ENCODE assay signal across 18 cellular contexts in the genomic region with DNA sequence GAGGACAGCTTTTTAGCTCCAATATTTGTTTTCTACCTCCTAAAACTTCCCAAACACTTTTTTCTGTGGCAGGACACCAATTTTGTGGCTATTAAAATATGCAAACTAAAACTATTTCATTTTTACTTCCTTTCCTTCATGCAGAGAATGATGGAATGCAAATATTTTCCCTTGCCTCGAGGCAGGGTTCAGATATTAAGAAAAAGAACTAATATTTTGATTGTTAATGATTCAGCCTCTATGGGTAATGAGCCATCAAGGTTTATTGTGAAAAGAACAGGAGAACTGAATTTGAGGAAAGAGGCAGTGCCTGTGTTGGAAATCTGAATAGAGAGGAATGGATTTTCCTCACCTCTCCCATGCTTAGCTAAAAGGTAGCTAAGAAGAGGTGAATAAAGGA. TPM values are rescaled to one million over a fixed set of nuclear protein-coding genes. Genes with fewer than 3 reads are reported as not detected.
DNase-seq lines count a peak whose midpoint lies in the region; ATAC-seq and TF ChIP-seq lines count a peak whose summit lies in the region.
"Had no signal": no experiment of that assay in that cellular context is flagged by ENCODE, and none has a peak within 500 bp of the region (broad histone marks: within the 10 kb centered on the region; RNA-seq: fewer than 3 reads in every experiment).

No MANE protein-coding gene starts in this region.

- no peaks in the 10 kb centered on the region for H3F3A ChIP-seq in SK-N-SH (replicated peaks; ENCODE audit: insufficient read depth)
- no peaks in the 10 kb centered on the region for H3F3A ChIP-seq in GM23338 (replicated peaks; ENCODE audit: low read depth)

- H3K36me3 ChIP-seq in SK-N-SH (replicated peaks in 1 of 2; ENCODE audit: control insufficient read depth in 1 of 2, insufficient read depth in 2 of 2, low read length in 1 of 2) (no peaks in the 10 kb centered on the region), GM23338 (ENCODE audit: insufficient read depth) (no peaks in the 10 kb centered on the region), SK-N-MC (ENCODE audit: insufficient read depth, low read length) (no peaks in the 10 kb centered on the region)

- CTCF ChIA-PET in SK-N-SH (lab: Yijun Ruan, JAX) = interaction anchor here (0.8 to 1.7 kb wide), 4 partner anchors 16 to 297 kb away, joined by 3 to 4 read pairs (median 4); a partner anchor contains a TSS

- H3K27me3 Mint-ChIP-seq in GM23338 (ENCODE audit: insufficient read depth, low read depth, poor library complexity) = peaks cover 2% of the 10 kb centered on the region
- H3K27me3 Mint-ChIP-seq in osteocyte (ENCODE audit: unreplicated experiment) = no peaks in the 10 kb centered on the region

- H3K9ac ChIP-seq in SK-N-SH = no peak overlapping the region
- peak overlapping the region; percentile 50 for H3K9ac ChIP-seq in SK-N-MC (ENCODE audit: insufficient read length)

- H3K9me3 Mint-ChIP-seq in GM23338 (no peaks in the 10 kb centered on the region), osteocyte (ENCODE audit: unreplicated experiment) (peaks cover 4% of the 10 kb centered on the region)

- no peak for TF ChIP-seq CTCF in SK-N-SH (IDR thresholded peaks at IDR 0.05)
- TF ChIP-seq CTCF in GM23338 (conservative IDR thresholded peaks at IDR 0.05; ENCODE audit: low read depth in 2 of 2) = no peak
- no peak for TF ChIP-seq CTCF in osteocyte (IDR thresholded peaks at IDR 0.05)

- no peak overlapping the region for H3K4me2 ChIP-seq in SK-N-SH
- H3K4me2 ChIP-seq in GM23338 = no peak overlapping the region
- H3K4me2 ChIP-seq: A549 had no signal

- peak overlapping the region; percentile 24; the same call in 1 of the 2 replicates for H2AFZ ChIP-seq in SK-N-SH (ENCODE audit: low read depth)
- 0 out of 2 replicates have a peak overlapping the region, but pooled peaks have one; percentile 19 for H2AFZ ChIP-seq in GM23338

- POLR2A ChIA-PET in SK-N-SH (lab: Yijun Ruan, JAX) = no interaction called here

- no peak for TF ChIP-seq RAD21 in SK-N-SH (IDR thresholded peaks at IDR 0.05; ENCODE audit: low read length)

- H3K4me1 Mint-ChIP-seq in GM23338 (peaks cover 5% of the 10 kb centered on the region), osteocyte (ENCODE audit: unreplicated experiment) (peaks cover 10% of the 10 kb centered on the region)
- H3K4me1 Mint-ChIP-seq: CD4-positive, alpha-beta memory T cell had no signal

- H3K27ac Mint-ChIP-seq in GM23338 (no peak overlapping the region), osteocyte (ENCODE audit: unreplicated experiment) (peak overlapping the region; percentile 20)

- 35% methylated on average over 1 of the region's 1 CpG for WGBS in SK-N-SH (ENCODE audit: low lambda C conversion rate)

- ATAC-seq in SK-N-SH treated with all-trans-retinoic acid at 6 μM for 48 hours = no peak
- no peak for ATAC-seq in GM23338
- ATAC-seq: A549 had no signal

- H4K20me1 ChIP-seq in SK-N-SH (ENCODE audit: insufficient read depth) (no peaks in the 10 kb centered on the region), GM23338 (replicated peaks; ENCODE audit: insufficient read depth) (no peaks in the 10 kb centered on the region)

- peaks cover 6% of the 10 kb centered on the region; the same call in 1 of the 2 replicates for H3K9me3 ChIP-seq in SK-N-SH
- no peaks in the 10 kb centered on the region for H3K9me3 ChIP-seq in SK-N-MC (ENCODE audit: low read depth, low read length)

- TF ChIP-seq EP300 in SK-N-SH (IDR thresholded peaks at IDR 0.05; ENCODE audit: borderline replicate concordance in 1 of 2, low read depth in 1 of 2, low read length in 1 of 2) = no peak

- no peaks in the 10 kb centered on the region for H3K79me2 ChIP-seq in SK-N-SH (ENCODE audit: insufficient read depth)
- H3K79me2 ChIP-seq in GM23338 (replicated peaks; ENCODE audit: insufficient read depth) = no peaks in the 10 kb centered on the region

- no peaks in the 10 kb centered on the region for H3K9me2 ChIP-seq in SK-N-SH
- H3K9me2 ChIP-seq in GM23338 (ENCODE audit: insufficient read depth) = 0 out of 2 replicates have a peak, but pooled peaks cover 3% of the 10 kb centered on the region

- H3K27ac ChIP-seq in SK-N-SH (ENCODE audit: low read depth in 2 of 2, low read length in 1 of 2) (no peak overlapping the region), GM23338 (ENCODE audit: low read depth) (no peak overlapping the region), SK-N-MC (peak overlapping the region; percentile 78)
- H3K27ac ChIP-seq: A549 had no signal

- no peaks in the 10 kb centered on the region for H3K27me3 ChIP-seq in SK-N-SH (ENCODE audit: insufficient read depth)
- no peaks in the 10 kb centered on the region for H3K27me3 ChIP-seq in GM23338 (ENCODE audit: insufficient read depth)

- DNase-seq in SK-N-SH (no peak), GM23338 (ENCODE audit: low spot score) (no peak), SK-N-MC (ENCODE audit: low read depth, low spot score) (peak; percentile 37), osteocyte (ENCODE audit: extremely low spot score, unreplicated experiment) (no peak), NCI-H1930 (lab: John Stamatoyannopoulos, UW) (no peak), COLO668 (lab: John Stamatoyannopoulos, UW; ENCODE audit: unreplicated experiment) (no peak), COLO829 (ENCODE audit: low spot score) (no peak)
- DNase-seq: 8988T; ACHN; C1 segment of cervical spinal cord; CD4-positive, alpha-beta memory T cell; DMS 273 treated with DMSO at 0.1 percent for 48 hours; DMS79; GF-D8; H7; HCEC 1CT had no signal

- H3K4me3 ChIP-seq in SK-N-SH (ENCODE audit: low read depth in 2 of 2, low read length in 1 of 2) (no peak overlapping the region), GM23338 (no peak overlapping the region), SK-N-MC (peak overlapping the region; percentile 44; the same call in 1 of the 2 replicates)
- H3K4me3 ChIP-seq: A549 had no signal

- H3K4me3 Mint-ChIP-seq in GM23338 (no peak overlapping the region), osteocyte (ENCODE audit: unreplicated experiment) (no peak overlapping the region)
- H3K4me3 Mint-ChIP-seq: CD4-positive, alpha-beta memory T cell had no signal

- H3K36me3 Mint-ChIP-seq in GM23338 (ENCODE audit: low read depth) (no peaks in the 10 kb centered on the region), osteocyte (ENCODE audit: unreplicated experiment) (peaks cover under 1% of the 10 kb centered on the region)
- H3K36me3 Mint-ChIP-seq: CD4-positive, alpha-beta memory T cell had no signal

- H3K4me1 ChIP-seq in SK-N-SH (ENCODE audit: control insufficient read depth in 1 of 2, insufficient read depth in 2 of 2, low read depth in 1 of 2, low read length in 1 of 2) (no peaks in the 10 kb centered on the region), GM23338 (ENCODE audit: insufficient read depth) (no peaks in the 10 kb centered on the region)
- H3K4me1 ChIP-seq: A549 had no signal

TF ChIP-seq in SK-N-SH, 30 proteins besides CTCF, POLR2A, EP300 and RAD21 (continues in another document):
- TF ChIP-seq NRF1 (IDR thresholded peaks at IDR 0.05; ENCODE audit: low read depth, low read length) (no peak), GABPA (IDR thresholded peaks at IDR 0.05; ENCODE audit: low read depth) (no peak), JUND (IDR thresholded peaks at IDR 0.05) (no peak), NFIC (IDR thresholded peaks at IDR 0.05; ENCODE audit: borderline replicate concordance) (no peak), TEAD4 (IDR thresholded peaks at IDR 0.05; ENCODE audit: borderline replicate concordance, insufficient read depth) (no peak), ELF1 (IDR thresholded peaks at IDR 0.05) (no peak), POLR2AphosphoS5 (IDR thresholded peaks at IDR 0.05; ENCODE audit: low read depth, low read length) (no peak), SIN3A (IDR thresholded peaks at IDR 0.05; ENCODE audit: borderline replicate concordance, low read depth, low read length) (no peak)
- TF ChIP-seq, protein P1, sequence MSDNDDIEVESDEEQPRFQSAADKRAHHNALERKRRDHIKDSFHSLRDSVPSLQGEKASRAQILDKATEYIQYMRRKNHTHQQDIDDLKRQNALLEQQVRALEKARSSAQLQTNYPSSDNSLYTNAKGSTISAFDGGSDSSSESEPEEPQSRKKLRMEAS (IDR thresholded peaks at IDR 0.05; ENCODE audit: low read depth) = no peak

TF ChIP-seq in SK-N-SH treated with all-trans-retinoic acid at 6 μM for 48 hours, 23 proteins besides CTCF, POLR2A, EP300 and RAD21 (continues in another document):
- TF ChIP-seq BACH2 (CRISPR knock-in tag; IDR thresholded peaks at IDR 0.05; ENCODE audit: borderline replicate concordance) (no peak), SNAI2 (CRISPR knock-in tag; IDR thresholded peaks at IDR 0.05) (no peak), ESRRG (CRISPR knock-in tag; IDR thresholded peaks at IDR 0.05) (no peak)

TF ChIP-seq in GM23338, 12 proteins besides CTCF, POLR2A, EP300 and RAD21:
- no peak for TF ChIP-seq CREB1 (CRISPR knock-in tag; IDR thresholded peaks at IDR 0.05; ENCODE audit: low read depth)

RNA-seq across cellular contexts. Expression of a gene that starts 43.1 kb away (rescaled TPM):
- polyA plus RNA-seq in SK-N-SH (2012; rRNA removed) (8.5 and 12.2 TPM in 2 replicates), GM23338 (2016; fragmentation: Nextera tagmentation; extraction: Ambion mirVana) (14.3 and 15.5 TPM in 2 replicates)
- 12.8 and 16.5 TPM in 2 replicates for polyA plus RNA-seq in SK-N-SH (2012; cell fraction: cytosol; rRNA removed)
- 7.4 and 22.5 TPM in 2 replicates for polyA plus RNA-seq in SK-N-SH (2012; cell fraction: nucleus; rRNA removed)
- 38.1 and 39.0 TPM in 2 replicates for total RNA-seq in GM23338 (2014; rRNA removed; shearing (Covaris generic))
- 15.9 and 19.4 TPM in 2 replicates for total RNA-seq in osteocyte
